Comparison of ENCODE assay signal across 9 cellular contexts in genomic region chr19:17889609-17890214, GRCh38. TPM values are rescaled to one million over a fixed set of nuclear protein-coding genes. Genes with fewer than 3 reads are reported as not detected.
DNase-seq lines count a peak whose midpoint lies in the region; ATAC-seq and TF ChIP-seq lines count a peak whose summit lies in the region.
"Had no signal": no experiment of that assay in that cellular context is flagged by ENCODE, and none has a peak within 500 bp of the region (broad histone marks: within the 10 kb centered on the region; RNA-seq: fewer than 3 reads in every experiment).

No MANE protein-coding gene starts in this region.

- in situ Hi-C loops in astrocyte of the spinal cord (cut with HindIII; ENCODE audit: low sequenced_read_pairs), result no loop called here

- H3K4me1 ChIP-seq in lower lobe of right lung (no peaks in the 10 kb centered on the region), sigmoid colon (no peaks in the 10 kb centered on the region)

- ATAC-seq in lower lobe of right lung, result peak; percentile 30 to 54
- no peak for ATAC-seq in HG03378 (IDR thresholded peaks at IDR 0.05; ENCODE audit: unreplicated experiment)
- ATAC-seq: Right ventricle myocardium inferior had no signal

- intact Hi-C loops in lower lobe of right lung (cut with DNase I) (no loop called here), sigmoid colon (cut with DNase I) (no loop called here)

- no peaks in the 10 kb centered on the region for H3K9me3 ChIP-seq in lower lobe of right lung
- H3K9me3 ChIP-seq in sigmoid colon, result no peaks in the 10 kb centered on the region

- 29 to 52% methylated on average over 18 of the region's 18 CpGs for WGBS in sigmoid colon, 2 donors

- no peak for TF ChIP-seq POLR2A in sigmoid colon (IDR thresholded peaks at IDR 0.05)

- H3K4me3 ChIP-seq in astrocyte of the spinal cord (ENCODE audit: low read depth, low read length) (no peak overlapping the region), lower lobe of right lung (no peak overlapping the region), sigmoid colon (no peak overlapping the region)

- DNase-seq in EH (ENCODE audit: low read depth) (peak; percentile 68), M059J (ENCODE audit: low read depth) (peak; percentile 53), astrocyte of the spinal cord (ENCODE audit: low read depth, low spot score) (peak; percentile 59), lower lobe of right lung (no peak), sigmoid colon (no peak), NCI-H1694 treated with DMSO at 0.1 percent for 48 hours (lab: John Stamatoyannopoulos, UW) (no peak)
- DNase-seq in stimulated activated naive CD4-positive, alpha-beta T cell (lab: John Stamatoyannopoulos, UW), result no peak

- H3K27ac ChIP-seq in lower lobe of right lung (no peak overlapping the region), sigmoid colon (no peak overlapping the region)

- no peak for TF ChIP-seq EP300 in sigmoid colon (IDR thresholded peaks at IDR 0.05)

- no peaks in the 10 kb centered on the region for H3K36me3 ChIP-seq in lower lobe of right lung
- no peaks in the 10 kb centered on the region for H3K36me3 ChIP-seq in sigmoid colon

- H3K27me3 ChIP-seq in lower lobe of right lung (ENCODE audit: low read depth), result peaks cover 19% of the 10 kb centered on the region
- peaks cover 4 to 32% (median 6%) of the 10 kb centered on the region in 3 donors for H3K27me3 ChIP-seq in sigmoid colon

- TF ChIP-seq CTCF in astrocyte of the spinal cord (IDR thresholded peaks at IDR 0.05; ENCODE audit: low read depth, low read length) (no peak), lower lobe of right lung (IDR thresholded peaks at IDR 0.05) (no peak), sigmoid colon (IDR thresholded peaks at IDR 0.05) (no peak)

RNA-seq across cellular contexts. Expression of gene SLC5A5, which starts 18.0 kb away (rescaled TPM):
- total RNA-seq in M059J (2014; rRNA removed; shearing (Covaris generic)), result not detected in 2 replicates
- total RNA-seq in lower lobe of right lung (0.18 TPM), sigmoid colon (not detected)
- polyA plus RNA-seq in sigmoid colon, result under 1 TPM in 2 of 3 donors, not detected in 1; 0.13 to 0.60 TPM
- total RNA-seq: Right ventricle myocardium inferior had no signal

RNA-seq across cellular contexts. Expression of gene RPL18A, which starts 30.0 kb away (rescaled TPM):
- total RNA-seq in M059J (2014; rRNA removed; shearing (Covaris generic)), result 622 and 685 TPM in 2 replicates
- total RNA-seq in lower lobe of right lung, result 1,378 TPM
- total RNA-seq in sigmoid colon, result 1,000 to 10,000 TPM; 1,686 to 2,372 (median 2,021) TPM
- polyA plus RNA-seq in sigmoid colon, result 1,000 to 10,000 TPM; 3,119 to 3,945 (median 3,295) TPM

RNA-seq across cellular contexts. Expression of gene JAK3, which starts 41.9 kb away (rescaled TPM):
- 0.39 and 0.71 TPM in 2 replicates for total RNA-seq in M059J (2014; rRNA removed; shearing (Covaris generic))
- total RNA-seq in lower lobe of right lung, result 15.9 TPM
- total RNA-seq in sigmoid colon, result 1 to 10 TPM; 1.4 to 4.3 (median 1.7) TPM
- 10 to 100 TPM in 1 of 3 donors, 1 to 10 TPM in 1, under 1 TPM in 1; 0.46 to 22.0 (median 1.2) TPM for polyA plus RNA-seq in sigmoid colon

RNA-seq across cellular contexts. Expression of gene CCDC124, which starts 43.1 kb away (rescaled TPM):
- total RNA-seq in M059J (2014; rRNA removed; shearing (Covaris generic)), result 31.3 and 36.8 TPM in 2 replicates
- total RNA-seq in lower lobe of right lung (55.3 TPM), sigmoid colon (10 to 100 TPM; 52.8 to 86.4 (median 73.1) TPM)
- 100 to 1,000 TPM in 1 of 3 donors, 10 to 100 TPM in 2; 72.8 to 126 (median 99.1) TPM for polyA plus RNA-seq in sigmoid colon

Comparison
In these comparisons a context has a peak if more than half of its experiments do, and no peak if none do; other contexts are left out.
1. DNase-seq: peak in EH (single experiment), M059J (single experiment) and astrocyte of the spinal cord (single experiment); none in lower lobe of right lung (single experiment), sigmoid colon (single experiment), stimulated activated naive CD4-positive, alpha-beta T cell (0 of 6) and NCI-H1694 treated with DMSO at 0.1 percent for 48 hours (single experiment).